1 cellular context compared by ENCODE assay signal in the genomic region with DNA sequence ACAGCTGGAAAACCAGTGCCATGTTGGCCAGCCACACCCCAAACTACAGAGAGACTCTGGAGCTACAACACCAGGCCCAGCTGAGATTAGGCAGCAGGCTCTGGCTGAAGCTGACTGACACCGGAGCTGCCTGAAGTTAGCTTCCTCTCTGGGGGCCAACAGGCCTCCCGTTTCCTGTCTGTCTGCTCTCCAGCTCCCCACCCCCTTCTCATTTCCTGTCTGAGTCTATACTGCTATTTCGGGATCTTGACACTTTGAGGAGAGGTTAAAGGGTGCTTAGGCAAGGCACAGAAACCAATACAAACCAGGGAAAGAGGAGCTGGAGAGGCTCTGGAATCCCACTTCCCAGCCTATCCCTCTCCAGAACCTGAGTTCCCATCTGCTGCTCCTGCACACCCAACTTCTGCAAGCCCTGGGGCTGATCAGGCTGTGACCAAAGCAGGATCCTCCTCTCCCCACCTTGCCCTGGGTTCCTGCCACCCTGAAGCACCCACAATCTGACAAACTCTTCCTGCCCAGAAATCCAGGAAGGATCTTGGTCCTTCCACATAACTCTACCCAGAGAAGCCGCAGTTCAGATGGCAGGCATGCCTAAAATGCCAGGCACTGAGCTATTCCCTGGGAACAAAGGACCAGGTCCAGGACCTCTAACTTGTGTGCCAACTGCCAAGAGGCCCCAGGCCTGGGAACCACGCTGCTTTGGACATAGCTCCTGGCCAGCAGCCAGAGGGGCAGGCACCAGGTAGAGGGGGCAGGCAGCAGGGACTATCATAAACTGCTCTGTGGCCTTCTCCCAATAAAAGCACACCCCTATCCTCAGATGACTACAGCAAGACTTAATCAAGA.
TF ChIP-seq lines count a peak whose summit lies in the region.

No MANE protein-coding gene starts in this region.

TF ChIP-seq in K562, 482 proteins besides CTCF, POLR2A, EP300 and RAD21 (continued from another document and continues in another):
- 0 out of 2 replicates have a peak, but pooled peaks have one; percentile 11 for TF ChIP-seq BRD4 (IDR thresholded peaks at IDR 0.05)
- TF ChIP-seq, protein P1, sequence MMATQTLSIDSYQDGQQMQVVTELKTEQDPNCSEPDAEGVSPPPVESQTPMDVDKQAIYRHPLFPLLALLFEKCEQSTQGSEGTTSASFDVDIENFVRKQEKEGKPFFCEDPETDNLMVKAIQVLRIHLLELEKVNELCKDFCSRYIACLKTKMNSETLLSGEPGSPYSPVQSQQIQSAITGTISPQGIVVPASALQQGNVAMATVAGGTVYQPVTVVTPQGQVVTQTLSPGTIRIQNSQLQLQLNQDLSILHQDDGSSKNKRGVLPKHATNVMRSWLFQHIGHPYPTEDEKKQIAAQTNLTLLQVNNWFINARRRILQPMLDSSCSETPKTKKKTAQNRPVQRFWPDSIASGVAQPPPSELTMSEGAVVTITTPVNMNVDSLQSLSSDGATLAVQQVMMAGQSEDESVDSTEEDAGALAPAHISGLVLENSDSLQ (IDR thresholded peaks at IDR 0.05), result peak; percentile 93
- TF ChIP-seq ERF (CRISPR knock-in tag; IDR thresholded peaks at IDR 0.05), result peak; percentile 26; the same call in 1 of the 2 replicates
- peak; percentile 66 for TF ChIP-seq NR2C1 (IDR thresholded peaks at IDR 0.05)
- peak; percentile 82 for TF ChIP-seq NR2C1 (tag; IDR thresholded peaks at IDR 0.05)
- TF ChIP-seq ZNF561 (CRISPR knock-in tag; conservative IDR thresholded peaks at IDR 0.05), result peak; percentile 44; the same call in 1 of the 2 replicates
- TF ChIP-seq PBX2 (CRISPR knock-in tag; IDR thresholded peaks at IDR 0.05; ENCODE audit: low read depth), result no peak
- peak; percentile 40; the same call in 1 of the 2 replicates for TF ChIP-seq PBX2 (tag; conservative IDR thresholded peaks at IDR 0.05; ENCODE audit: low read depth)
- TF ChIP-seq, protein P2, sequence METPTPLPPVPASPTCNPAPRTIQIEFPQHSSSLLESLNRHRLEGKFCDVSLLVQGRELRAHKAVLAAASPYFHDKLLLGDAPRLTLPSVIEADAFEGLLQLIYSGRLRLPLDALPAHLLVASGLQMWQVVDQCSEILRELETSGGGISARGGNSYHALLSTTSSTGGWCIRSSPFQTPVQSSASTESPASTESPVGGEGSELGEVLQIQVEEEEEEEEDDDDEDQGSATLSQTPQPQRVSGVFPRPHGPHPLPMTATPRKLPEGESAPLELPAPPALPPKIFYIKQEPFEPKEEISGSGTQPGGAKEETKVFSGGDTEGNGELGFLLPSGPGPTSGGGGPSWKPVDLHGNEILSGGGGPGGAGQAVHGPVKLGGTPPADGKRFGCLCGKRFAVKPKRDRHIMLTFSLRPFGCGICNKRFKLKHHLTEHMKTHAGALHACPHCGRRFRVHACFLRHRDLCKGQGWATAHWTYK (CRISPR knock-in tag; IDR thresholded peaks at IDR 0.05), result peak; percentile 61; the same call in 1 of the 2 replicates
- peak; percentile 9 for TF ChIP-seq ZFP36 (IDR thresholded peaks at IDR 0.05; ENCODE audit: low read depth, low read length, partially characterized antibody)
- TF ChIP-seq TCF3 (CRISPR knock-in tag; IDR thresholded peaks at IDR 0.05), result peak; percentile 36; the same call in 1 of the 2 replicates
- TF ChIP-seq EP400 (IDR thresholded peaks at IDR 0.05), result peak; percentile 53
- peak; percentile 98 for TF ChIP-seq ETV1 (tag; conservative IDR thresholded peaks at IDR 0.05; ENCODE audit: low read depth)
- TF ChIP-seq, protein P3, sequence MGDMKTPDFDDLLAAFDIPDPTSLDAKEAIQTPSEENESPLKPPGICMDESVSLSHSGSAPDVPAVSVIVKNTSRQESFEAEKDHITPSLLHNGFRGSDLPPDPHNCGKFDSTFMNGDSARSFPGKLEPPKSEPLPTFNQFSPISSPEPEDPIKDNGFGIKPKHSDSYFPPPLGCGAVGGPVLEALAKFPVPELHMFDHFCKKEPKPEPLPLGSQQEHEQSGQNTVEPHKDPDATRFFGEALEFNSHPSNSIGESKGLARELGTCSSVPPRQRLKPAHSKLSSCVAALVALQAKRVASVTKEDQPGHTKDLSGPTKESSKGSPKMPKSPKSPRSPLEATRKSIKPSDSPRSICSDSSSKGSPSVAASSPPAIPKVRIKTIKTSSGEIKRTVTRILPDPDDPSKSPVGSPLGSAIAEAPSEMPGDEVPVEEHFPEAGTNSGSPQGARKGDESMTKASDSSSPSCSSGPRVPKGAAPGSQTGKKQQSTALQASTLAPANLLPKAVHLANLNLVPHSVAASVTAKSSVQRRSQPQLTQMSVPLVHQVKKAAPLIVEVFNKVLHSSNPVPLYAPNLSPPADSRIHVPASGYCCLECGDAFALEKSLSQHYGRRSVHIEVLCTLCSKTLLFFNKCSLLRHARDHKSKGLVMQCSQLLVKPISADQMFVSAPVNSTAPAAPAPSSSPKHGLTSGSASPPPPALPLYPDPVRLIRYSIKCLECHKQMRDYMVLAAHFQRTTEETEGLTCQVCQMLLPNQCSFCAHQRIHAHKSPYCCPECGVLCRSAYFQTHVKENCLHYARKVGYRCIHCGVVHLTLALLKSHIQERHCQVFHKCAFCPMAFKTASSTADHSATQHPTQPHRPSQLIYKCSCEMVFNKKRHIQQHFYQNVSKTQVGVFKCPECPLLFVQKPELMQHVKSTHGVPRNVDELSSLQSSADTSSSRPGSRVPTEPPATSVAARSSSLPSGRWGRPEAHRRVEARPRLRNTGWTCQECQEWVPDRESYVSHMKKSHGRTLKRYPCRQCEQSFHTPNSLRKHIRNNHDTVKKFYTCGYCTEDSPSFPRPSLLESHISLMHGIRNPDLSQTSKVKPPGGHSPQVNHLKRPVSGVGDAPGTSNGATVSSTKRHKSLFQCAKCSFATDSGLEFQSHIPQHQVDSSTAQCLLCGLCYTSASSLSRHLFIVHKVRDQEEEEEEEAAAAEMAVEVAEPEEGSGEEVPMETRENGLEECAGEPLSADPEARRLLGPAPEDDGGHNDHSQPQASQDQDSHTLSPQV (IDR thresholded peaks at IDR 0.05), result peak; percentile 84
- TF ChIP-seq HCFC1 (IDR thresholded peaks at IDR 0.05; ENCODE audit: low read depth, low read length), result 0 out of 2 replicates have a peak, but pooled peaks have one; percentile 3
- TF ChIP-seq PHB (CRISPR knock-in tag; IDR thresholded peaks at IDR 0.05), result no peak
- TF ChIP-seq, protein P4, sequence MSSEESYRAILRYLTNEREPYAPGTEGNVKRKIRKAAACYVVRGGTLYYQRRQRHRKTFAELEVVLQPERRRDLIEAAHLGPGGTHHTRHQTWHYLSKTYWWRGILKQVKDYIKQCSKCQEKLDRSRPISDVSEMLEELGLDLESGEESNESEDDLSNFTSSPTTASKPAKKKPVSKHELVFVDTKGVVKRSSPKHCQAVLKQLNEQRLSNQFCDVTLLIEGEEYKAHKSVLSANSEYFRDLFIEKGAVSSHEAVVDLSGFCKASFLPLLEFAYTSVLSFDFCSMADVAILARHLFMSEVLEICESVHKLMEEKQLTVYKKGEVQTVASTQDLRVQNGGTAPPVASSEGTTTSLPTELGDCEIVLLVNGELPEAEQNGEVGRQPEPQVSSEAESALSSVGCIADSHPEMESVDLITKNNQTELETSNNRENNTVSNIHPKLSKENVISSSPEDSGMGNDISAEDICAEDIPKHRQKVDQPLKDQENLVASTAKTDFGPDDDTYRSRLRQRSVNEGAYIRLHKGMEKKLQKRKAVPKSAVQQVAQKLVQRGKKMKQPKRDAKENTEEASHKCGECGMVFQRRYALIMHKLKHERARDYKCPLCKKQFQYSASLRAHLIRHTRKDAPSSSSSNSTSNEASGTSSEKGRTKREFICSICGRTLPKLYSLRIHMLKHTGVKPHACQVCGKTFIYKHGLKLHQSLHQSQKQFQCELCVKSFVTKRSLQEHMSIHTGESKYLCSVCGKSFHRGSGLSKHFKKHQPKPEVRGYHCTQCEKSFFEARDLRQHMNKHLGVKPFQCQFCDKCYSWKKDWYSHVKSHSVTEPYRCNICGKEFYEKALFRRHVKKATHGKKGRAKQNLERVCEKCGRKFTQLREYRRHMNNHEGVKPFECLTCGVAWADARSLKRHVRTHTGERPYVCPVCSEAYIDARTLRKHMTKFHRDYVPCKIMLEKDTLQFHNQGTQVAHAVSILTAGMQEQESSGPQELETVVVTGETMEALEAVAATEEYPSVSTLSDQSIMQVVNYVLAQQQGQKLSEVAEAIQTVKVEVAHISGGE (CRISPR knock-in tag; IDR thresholded peaks at IDR 0.05), result peak in 1 of 3 experiments; percentile 66; a peak in 2 of 6 replicates
- 0 out of 2 replicates have a peak, but pooled peaks have one; percentile 52 for TF ChIP-seq ZNF311 (CRISPR knock-in tag; IDR thresholded peaks at IDR 0.05)
- 0 out of 2 replicates have a peak, but pooled peaks have one; percentile 48 for TF ChIP-seq ZNF766 (CRISPR knock-in tag; conservative IDR thresholded peaks at IDR 0.05)
- TF ChIP-seq NR1H2 (CRISPR knock-in tag; IDR thresholded peaks at IDR 0.05), result no peak
- TF ChIP-seq E2F3 (CRISPR knock-in tag; IDR thresholded peaks at IDR 0.05), result 0 out of 2 replicates have a peak, but pooled peaks have one; percentile 52
- TF ChIP-seq ETV5 (CRISPR knock-in tag; IDR thresholded peaks at IDR 0.05; ENCODE audit: low read depth), result peak; percentile 97
- no peak for TF ChIP-seq XRCC5 (IDR thresholded peaks at IDR 0.05; ENCODE audit: low read depth, low read length)
- TF ChIP-seq STAT5A (IDR thresholded peaks at IDR 0.05; ENCODE audit: borderline replicate concordance, low read length), result no peak
- no peak for TF ChIP-seq FOS (IDR thresholded peaks at IDR 0.05; ENCODE audit: extremely low read depth, insufficient read length)
- TF ChIP-seq THRB (CRISPR knock-in tag; conservative IDR thresholded peaks at IDR 0.05), result peak; percentile 65; the same call in 1 of the 2 replicates
- no peak for TF ChIP-seq CEBPZ (IDR thresholded peaks at IDR 0.05; ENCODE audit: borderline replicate concordance, low read depth, low read length)
- TF ChIP-seq MEF2A (IDR thresholded peaks at IDR 0.05; ENCODE audit: control insufficient read depth, low read depth, low read length), result peak; percentile 99
- peak; percentile 68; the same call in 1 of the 2 replicates for TF ChIP-seq ZBTB17 (CRISPR knock-in tag; IDR thresholded peaks at IDR 0.05)
- 0 out of 4 replicates have a peak, but pooled peaks of 1 of the 2 experiments have one; percentile 38 for TF ChIP-seq NRF1 (conservative IDR thresholded peaks at IDR 0.05 in 1 of 2, IDR thresholded peaks at IDR 0.05 in 1 of 2)
- TF ChIP-seq SAFB (IDR thresholded peaks at IDR 0.05; ENCODE audit: borderline replicate concordance, low read depth, low read length), result no peak
- peak; percentile 91 for TF ChIP-seq GABPA (tag; conservative IDR thresholded peaks at IDR 0.05; ENCODE audit: low read depth)
- TF ChIP-seq CBFB (CRISPR knock-in tag; IDR thresholded peaks at IDR 0.05), result peak; percentile 20; the same call in 1 of the 2 replicates
- peak; percentile 32; the same call in 1 of the 2 replicates for TF ChIP-seq BACH1 (tag; IDR thresholded peaks at IDR 0.05)
- peak; percentile 49; the same call in 1 of the 2 replicates for TF ChIP-seq JUND (IDR thresholded peaks at IDR 0.05; ENCODE audit: borderline replicate concordance, low read depth, low read length)
- TF ChIP-seq JUND (tag; IDR thresholded peaks at IDR 0.05; ENCODE audit: borderline replicate concordance, low read depth, low read length), result peak; percentile 40; the same call in 1 of the 3 replicates
